1 cellular context compared by ENCODE assay signal in the genomic region with DNA sequence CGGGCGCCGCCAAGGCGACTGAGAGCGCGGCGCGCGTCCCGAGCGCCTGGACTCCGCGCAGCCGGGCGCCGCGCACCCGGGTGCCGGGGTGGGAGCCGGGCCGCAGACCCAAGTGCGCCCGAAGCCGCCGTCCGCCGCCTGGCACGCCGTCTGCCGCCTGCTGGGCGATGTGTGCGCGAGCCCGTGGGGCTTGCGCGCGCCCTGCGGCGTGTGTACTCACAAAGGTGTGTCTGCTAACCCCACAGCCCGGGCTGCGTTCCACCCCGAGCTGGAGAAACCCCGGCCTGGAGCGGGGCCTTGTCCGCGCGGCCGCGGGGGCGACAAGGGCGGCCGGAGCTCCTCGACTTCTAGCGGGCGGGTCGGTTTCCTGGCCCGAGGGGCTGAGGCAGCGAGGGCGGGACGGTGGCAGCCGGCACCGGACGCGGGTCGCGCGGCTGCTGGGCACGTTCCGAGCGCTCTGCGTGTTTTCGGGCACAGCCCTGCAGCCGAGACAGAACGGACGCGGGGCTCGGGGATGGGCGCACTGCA.
TF ChIP-seq lines count a peak whose summit lies in the region.

No MANE protein-coding gene starts in this region.

TF ChIP-seq in HEK293, 187 proteins besides CTCF, POLR2A, EP300 and RAD21 (continued from another document):
- TF ChIP-seq ZBTB20 (tag by site-specific recombination; IDR thresholded peaks at IDR 0.05) (peak; percentile 52), HOXC10 (CRISPR knock-in tag; IDR thresholded peaks at IDR 0.05) (0 out of 2 replicates have a peak, but pooled peaks have one; percentile 88)
